7 cellular contexts compared by ENCODE assay signal in the genomic region with DNA sequence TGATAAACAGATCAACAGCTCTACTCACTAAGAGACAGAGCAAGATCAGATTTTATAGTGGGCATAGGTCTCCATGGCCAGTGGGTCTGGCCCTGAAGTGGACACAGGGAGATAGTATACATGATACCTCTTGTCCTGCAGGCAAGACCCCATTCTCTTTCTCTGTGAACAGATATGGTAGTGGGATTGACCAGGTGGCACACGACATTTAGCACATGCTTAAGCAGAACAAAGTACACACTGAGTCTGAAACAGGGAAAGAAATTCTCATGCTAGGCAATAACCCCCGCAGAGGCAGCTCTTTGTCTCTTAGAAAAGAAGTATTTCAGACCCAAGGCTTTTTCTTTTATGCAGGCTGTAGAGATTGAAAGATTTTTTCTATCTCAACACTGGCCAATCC.
"Had no signal": no experiment of that assay in that cellular context is flagged by ENCODE, and none has a peak within 500 bp of the region (broad histone marks: within the 10 kb centered on the region; RNA-seq: fewer than 3 reads in every experiment).

No MANE protein-coding gene starts in this region.

- H3K4me1 Mint-ChIP-seq: H9 had no signal

- H3K9ac ChIP-seq: GM23248 had no signal

- H3K9me3 Mint-ChIP-seq: H9 had no signal

- H3K27ac Mint-ChIP-seq: H9 had no signal

- H3K4me3 Mint-ChIP-seq: H9 had no signal

- H3K4me3 ChIP-seq: GM23248, K562 had no signal

- H3K27ac ChIP-seq: GM23248 had no signal

- FAIRE-seq: H54, K562 had no signal

- ATAC-seq: K562 had no signal

- DNase-seq: GM23248, GOT3, H9, HCEC 1CT, IMR-90 had no signal

- H2AFZ ChIP-seq: GM23248 had no signal
